In the genomic region with DNA sequence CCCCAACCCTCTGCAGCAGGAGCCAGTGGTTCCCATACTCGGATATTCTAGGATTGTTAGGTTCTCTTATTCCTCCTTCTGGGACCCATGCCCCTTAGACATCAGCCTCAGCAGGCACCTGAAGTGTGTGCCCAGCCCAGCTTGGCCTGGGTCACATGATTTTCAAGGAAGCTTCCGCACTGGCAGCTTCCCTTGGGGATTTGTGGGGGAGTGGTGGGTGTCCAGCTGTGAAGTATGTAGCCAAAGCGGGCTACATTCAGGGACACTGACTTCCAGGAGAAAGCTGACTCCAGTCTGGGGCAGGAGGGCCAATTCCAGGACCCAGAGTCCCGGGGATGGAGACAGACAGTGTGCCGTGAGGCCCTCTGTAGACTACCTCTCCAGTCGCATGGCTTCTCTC, we compare ENCODE assay signal across 2 cellular contexts.
TF ChIP-seq lines count a peak whose summit lies in the region.

No MANE protein-coding gene starts in this region.

TF ChIP-seq in SK-N-SH, 30 proteins besides CTCF, POLR2A, EP300 and RAD21:
- no peak for TF ChIP-seq SMC3 (IDR thresholded peaks at IDR 0.05; ENCODE audit: low read depth, low read length)
- TF ChIP-seq, protein P1, sequence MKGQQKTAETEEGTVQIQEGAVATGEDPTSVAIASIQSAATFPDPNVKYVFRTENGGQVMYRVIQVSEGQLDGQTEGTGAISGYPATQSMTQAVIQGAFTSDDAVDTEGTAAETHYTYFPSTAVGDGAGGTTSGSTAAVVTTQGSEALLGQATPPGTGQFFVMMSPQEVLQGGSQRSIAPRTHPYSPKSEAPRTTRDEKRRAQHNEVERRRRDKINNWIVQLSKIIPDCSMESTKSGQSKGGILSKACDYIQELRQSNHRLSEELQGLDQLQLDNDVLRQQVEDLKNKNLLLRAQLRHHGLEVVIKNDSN (IDR thresholded peaks at IDR 0.05; ENCODE audit: borderline replicate concordance, low read depth) = 0 out of 2 replicates have a peak, but pooled peaks have one; percentile 55

TF ChIP-seq in SK-N-SH treated with all-trans-retinoic acid at 6 μM for 48 hours, 23 proteins besides CTCF, POLR2A, EP300 and RAD21:
- TF ChIP-seq CSDC2 (CRISPR knock-in tag; IDR thresholded peaks at IDR 0.05) (no peak), TCF4 (CRISPR knock-in tag; IDR thresholded peaks at IDR 0.05; ENCODE audit: borderline replicate concordance) (no peak), GLIS3 (CRISPR knock-in tag; IDR thresholded peaks at IDR 0.05) (no peak), BACH2 (CRISPR knock-in tag; IDR thresholded peaks at IDR 0.05; ENCODE audit: borderline replicate concordance) (no peak), OSR1 (CRISPR knock-in tag; IDR thresholded peaks at IDR 0.05) (no peak), ZNF70 (CRISPR knock-in tag; IDR thresholded peaks at IDR 0.05) (no peak)
